Comparison of ENCODE assay signal across 26 cellular contexts in genomic region chr9:136507992-136508375, GRCh38. TPM values are rescaled to one million over a fixed set of nuclear protein-coding genes. Genes with fewer than 3 reads are reported as not detected.
DNase-seq lines count a peak whose midpoint lies in the region; ATAC-seq, FAIRE-seq and TF ChIP-seq lines count a peak whose summit lies in the region.
"Had no signal": no experiment of that assay in that cellular context is flagged by ENCODE, and none has a peak within 500 bp of the region (broad histone marks: within the 10 kb centered on the region; RNA-seq: fewer than 3 reads in every experiment).

No MANE protein-coding gene starts in this region.

- H3K9me3 ChIP-seq in HEK293 (ENCODE audit: control insufficient read depth, insufficient read depth, low read depth, low read length): no peaks in the 10 kb centered on the region
- no peaks in the 10 kb centered on the region for H3K9me3 ChIP-seq in K562 (replicated peaks; ENCODE audit: control insufficient read depth, insufficient read depth, low read depth, low read length)
- peaks cover 2% of the 10 kb centered on the region for H3K9me3 ChIP-seq in trophoblast cell (ENCODE audit: insufficient read depth, low read depth, low read length)
- H3K9me3 ChIP-seq: BE2C, BLaER1 had no signal

- in situ Hi-C loops in K562 (cut with MboI): no loop called here

- H3K9ac ChIP-seq in K562 (ENCODE audit: insufficient read depth in 1 of 2, low read depth in 2 of 2, low read length in 2 of 2) (no peak overlapping the region), trophoblast cell (ENCODE audit: low read length) (no peak overlapping the region)
- H3K9ac ChIP-seq: BLaER1 had no signal

- H2BK120ac ChIP-seq in trophoblast cell (ENCODE audit: insufficient read depth, low read length, poor library complexity): no peak overlapping the region

- ATAC-seq in K562 (no peak), HG03159 (IDR thresholded peaks at IDR 0.05; ENCODE audit: unreplicated experiment) (no peak)
- ATAC-seq: GM12878 had no signal

- TF ChIP-seq CTCF in HEK293 (tag by site-specific recombination; IDR thresholded peaks at IDR 0.05) (no peak), K562 (IDR thresholded peaks at IDR 0.05 in 2 of 3, conservative IDR thresholded peaks at IDR 0.05 in 1 of 3; ENCODE audit: insufficient read depth in 2 of 3, low read depth in 1 of 3, low read length in 3 of 3) (no peak)

- no peak for TF ChIP-seq POLR2A in K562 (conservative IDR thresholded peaks at IDR 0.05)

- H3K14ac ChIP-seq in trophoblast cell (ENCODE audit: low read length): no peak overlapping the region

- H2BK12ac ChIP-seq in trophoblast cell (ENCODE audit: low read length): no peak overlapping the region

- FAIRE-seq in K562 (lab: Jason Lieb, UNC): no peak
- FAIRE-seq: A204.1, GM12878, GM12892, GM18507 had no signal

- intact Hi-C loops in K562 (cut with micrococcal nuclease): no loop called here

- H3K9me1 ChIP-seq in K562 (ENCODE audit: control insufficient read depth, insufficient read depth, low read length): peaks cover 6% of the 10 kb centered on the region

- H3K4me3 ChIP-seq in H7 (ENCODE audit: insufficient read depth, low read depth, low read length): no peak overlapping the region
- H3K4me3 ChIP-seq in HEK293 (ENCODE audit: low read depth, low read length): no peak overlapping the region
- H3K4me3 ChIP-seq in K562: no peak overlapping the region
- peak overlapping the region; percentile 26 for H3K4me3 ChIP-seq in trophoblast cell (ENCODE audit: low read depth, low read length)
- H3K4me3 ChIP-seq: BLaER1, GM12878 had no signal

- no peak overlapping the region for H4K91ac ChIP-seq in trophoblast cell (ENCODE audit: low read depth, low read length)

- no TSS peak for BruUV-seq in K562 (replicated peaks; lab: Mats Ljungman, UMichigan)

- peak; percentile 62 for DNase-seq in H7
- DNase-seq in K562 (ENCODE audit: extremely low read depth in 1 of 4, low spot score in 3 of 4): no peak
- DNase-seq in trophoblast cell: no peak
- DNase-seq in amniotic stem cell (lab: John Stamatoyannopoulos, UW): no peak
- no peak for DNase-seq in T-helper 1 cell
- DNase-seq: 8988T; ACHN; BE2C; C1 segment of cervical spinal cord; CD4-positive, alpha-beta memory T cell; CD4-positive, CD25-positive, alpha-beta regulatory T cell; CD8-positive, alpha-beta memory T cell; COR-L47; DMS 273 treated with DMSO at 0.1 percent for 48 hours; DMS153; DMS79; DND-41; EL; GDM1 had no signal

- H3K18ac ChIP-seq in trophoblast cell (ENCODE audit: low read length): no peak overlapping the region

- TF ChIP-seq RAD21 in K562 (CRISPR knock-in tag; conservative IDR thresholded peaks at IDR 0.05 in 1 of 2, IDR thresholded peaks at IDR 0.05 in 1 of 2): no peak

- H3K27ac ChIP-seq in HEK293 (ENCODE audit: extremely low read depth, low read depth, low read length): no peak overlapping the region
- no peak overlapping the region for H3K27ac ChIP-seq in K562 (ENCODE audit: extremely low read depth, low read depth, low read length)
- no peak overlapping the region for H3K27ac ChIP-seq in trophoblast cell (ENCODE audit: low read depth, low read length)
- H3K27ac ChIP-seq: BLaER1 had no signal

- no peak overlapping the region for H3K4ac ChIP-seq in trophoblast cell (ENCODE audit: low read depth, low read length)

- peaks cover 28% of the 10 kb centered on the region for H3K36me3 ChIP-seq in H7 (replicated peaks; ENCODE audit: control insufficient read depth, insufficient read depth, low read length)
- peaks cover 0 to 83% of the 10 kb centered on the region in 2 experiments; a peak in 1 of 3 replicates for H3K36me3 ChIP-seq in HEK293 (ENCODE audit: control insufficient read depth in 2 of 2, insufficient read depth in 1 of 2, low read length in 2 of 2)
- H3K36me3 ChIP-seq in K562 (ENCODE audit: control insufficient read depth, insufficient read depth, low read length): peaks cover 83% of the 10 kb centered on the region; the same call in 2 of the 3 replicates
- H3K36me3 ChIP-seq in trophoblast cell (ENCODE audit: control insufficient read depth in 1 of 2, insufficient read depth in 2 of 2, low read length in 2 of 2): peaks cover 78 to 89% of the 10 kb centered on the region in 2 experiments
- H3K36me3 ChIP-seq: BE2C had no signal

- H4K20me1 ChIP-seq in K562 (replicated peaks; ENCODE audit: control insufficient read depth, insufficient read depth, low read length): no peaks in the 10 kb centered on the region

- H4K12ac ChIP-seq in trophoblast cell (ENCODE audit: low read depth, low read length): no peak overlapping the region

- no peak for TF ChIP-seq EP300 in K562 (IDR thresholded peaks at IDR 0.05; ENCODE audit: low read length)

- no peak overlapping the region for H4K8ac ChIP-seq in trophoblast cell (ENCODE audit: low read depth, low read length)

- no peak overlapping the region for H2AK5ac ChIP-seq in trophoblast cell (ENCODE audit: low read length)

- H3K4me2 ChIP-seq in K562 (ENCODE audit: insufficient read depth, low read length) (no peak overlapping the region), trophoblast cell (ENCODE audit: low read length) (no peak overlapping the region)
- H3K4me2 ChIP-seq: BLaER1 had no signal

- H3K4me1 ChIP-seq in HEK293 (ENCODE audit: control insufficient read depth, insufficient read depth, low read length) (no peaks in the 10 kb centered on the region), K562 (replicated peaks in 1 of 2; ENCODE audit: control insufficient read depth in 2 of 2, insufficient read depth in 2 of 2, low read length in 2 of 2) (peaks cover 16 to 44% of the 10 kb centered on the region in 2 experiments), trophoblast cell (ENCODE audit: control insufficient read depth in 1 of 2, insufficient read depth in 2 of 2, low read length in 2 of 2) (no peaks in the 10 kb centered on the region)
- H3K4me1 ChIP-seq: BLaER1 had no signal

- WGBS in K562 (ENCODE audit: insufficient coverage, low coverage, missing lambda C conversion rate): 97% methylated on average over 15 of the region's 23 CpGs
- WGBS in trophoblast cell (ENCODE audit: extremely low coverage, insufficient coverage, insufficient read length): no CpG with 5 or more reads among the region's 23 CpGs

- H3K79me1 ChIP-seq in trophoblast cell (ENCODE audit: low read length): no peaks in the 10 kb centered on the region

- POLR2A ChIA-PET in HEK293 (lab: Yijun Ruan, JAX): no interaction called here
- POLR2A ChIA-PET in K562 (lab: Yijun Ruan, JAX): no interaction called here

- no peak overlapping the region for H2BK5ac ChIP-seq in trophoblast cell (ENCODE audit: low read depth, low read length, poor library complexity)

- CTCF ChIA-PET in HEK293 (lab: Yijun Ruan, JAX) (interaction anchor here (1.3 kb wide), 1 partner anchor 22 kb away, joined by 3 read pairs; no protein-coding TSS in a partner anchor), K562 (lab: Yijun Ruan, JAX; ENCODE audit: low intra/inter-chr PET ratio) (no interaction called here)

- peaks cover 7% of the 10 kb centered on the region; the same call in 1 of the 3 replicates for H3K79me2 ChIP-seq in K562 (ENCODE audit: control insufficient read depth, insufficient read depth, low read length)
- H3K79me2 ChIP-seq in trophoblast cell (ENCODE audit: control insufficient read depth, insufficient read depth, low read length, poor library complexity): no peaks in the 10 kb centered on the region

- H3K27me3 ChIP-seq in H7 (ENCODE audit: control insufficient read depth, insufficient read depth, low read length): no peaks in the 10 kb centered on the region
- no peaks in the 10 kb centered on the region for H3K27me3 ChIP-seq in K562 (ENCODE audit: control insufficient read depth in 2 of 2, insufficient read depth in 2 of 2, low read length in 2 of 2)
- H3K27me3 ChIP-seq in trophoblast cell (ENCODE audit: insufficient read depth, low read length): no peaks in the 10 kb centered on the region
- H3K27me3 ChIP-seq: BE2C, BLaER1 had no signal

- no peak overlapping the region for H2AFZ ChIP-seq in K562 (ENCODE audit: low read depth, low read length)
- H2AFZ ChIP-seq in trophoblast cell (ENCODE audit: insufficient read depth, low read length, poor library complexity): no peak overlapping the region

- H3K23ac ChIP-seq in trophoblast cell (ENCODE audit: low read length): no peak overlapping the region

RNA-seq across cellular contexts. Expression of gene SEC16A, which starts 25.1 kb away (rescaled TPM):
- 17.7 and 23.2 TPM in 2 replicates for total RNA-seq in H7 (2014; rRNA removed; shearing (Covaris generic))
- total RNA-seq in K562 (2011; cell fraction: chromatin; rRNA removed; ENCODE audit: low replicate concordance): 131 and 191 TPM in 2 replicates
- 87.9 and 99.6 TPM in 2 replicates for total RNA-seq in K562 (2011; cell fraction: nucleolus; rRNA removed)
- total RNA-seq in K562 (2011; cell fraction: nucleoplasm; rRNA removed): 87.4 and 93.4 TPM in 2 replicates
- total RNA-seq in K562 (2014; rRNA removed): 17.1 and 20.1 TPM in 2 replicates
- total RNA-seq in K562 (2014; rRNA removed; fragmentation: Illumina TruSeq; extraction: Trizol): 9.1 and 9.3 TPM in 2 replicates
- 8.7 and 11.1 TPM in 2 replicates for total RNA-seq in K562 (2015; rRNA removed; fragmentation: Illumina TruSeq; extraction: Trizol)
- 56.1 and 62.8 TPM in 2 replicates for total RNA-seq in K562 (2021)
- 14.0 and 25.1 TPM in 2 replicates for polyA plus RNA-seq in K562 (2011; rRNA removed)
- 14.1 and 19.3 TPM in 2 replicates for polyA plus RNA-seq in K562 (2011; cell fraction: cytosol; rRNA removed)
- polyA plus RNA-seq in K562 (2011; cell fraction: nucleus; rRNA removed): 83.4 and 92.4 TPM in 2 replicates
- 40.9 and 50.7 TPM in 2 replicates for polyA plus RNA-seq in K562 (2012)
- polyA plus RNA-seq in K562 (2014; fragmentation: Illumina TruSeq; extraction: Trizol): 44.6 and 47.6 TPM in 2 replicates
- polyA plus RNA-seq in K562 (2014; fragmentation: Nextera tagmentation; extraction: Ambion mirVana): 10 to 100 TPM in 1 of 2 experiments, 1 to 10 TPM in 1; 8.3 to 12.0 TPM
- polyA plus RNA-seq in K562 (2014; rRNA removed): 30.9 and 32.2 TPM in 2 replicates
- 9.3 and 13.0 TPM in 2 replicates for polyA minus RNA-seq in K562 (2011; rRNA and poly(A)+ RNA removed)
- 32.1 and 45.6 TPM in 2 replicates for polyA minus RNA-seq in K562 (2011; cell fraction: cytosol; rRNA and poly(A)+ RNA removed)
- 19.7 and 31.5 TPM in 2 replicates for polyA minus RNA-seq in K562 (2011; cell fraction: nucleus; rRNA and poly(A)+ RNA removed)
- 61.8 and 62.8 TPM in 2 replicates for polyA plus RNA-seq in trophoblast cell (2013)

RNA-seq across cellular contexts. Expression of gene NOTCH1, which starts 37.9 kb away (rescaled TPM):
- 32.2 and 33.3 TPM in 2 replicates for total RNA-seq in H7 (2014; rRNA removed; shearing (Covaris generic))
- 19.9 and 65.7 TPM in 2 replicates for total RNA-seq in K562 (2011; cell fraction: chromatin; rRNA removed; ENCODE audit: low replicate concordance)
- 52.4 and 65.7 TPM in 2 replicates for total RNA-seq in K562 (2011; cell fraction: nucleolus; rRNA removed)
- 25.2 and 35.0 TPM in 2 replicates for total RNA-seq in K562 (2011; cell fraction: nucleoplasm; rRNA removed)
- total RNA-seq in K562 (2014; rRNA removed) (7.1 and 12.0 TPM in 2 replicates), K562 (2014; rRNA removed; fragmentation: Illumina TruSeq; extraction: Trizol) (0.69 and 0.73 TPM in 2 replicates), K562 (2015; rRNA removed; fragmentation: Illumina TruSeq; extraction: Trizol) (2.3 and 2.8 TPM in 2 replicates), K562 (2021) (26.7 and 31.4 TPM in 2 replicates)
- polyA plus RNA-seq in K562 (2011; rRNA removed) (1.2 and 2.2 TPM in 2 replicates), K562 (2014; fragmentation: Illumina TruSeq; extraction: Trizol) (2.6 and 6.3 TPM in 2 replicates), K562 (2014; fragmentation: Nextera tagmentation; extraction: Ambion mirVana) (under 1 TPM; 0.03 to 0.04 TPM), K562 (2014; rRNA removed) (8.2 and 8.6 TPM in 2 replicates)
- polyA plus RNA-seq in K562 (2011; cell fraction: cytosol; rRNA removed): 2.9 and 4.9 TPM in 2 replicates
- polyA plus RNA-seq in K562 (2011; cell fraction: nucleus; rRNA removed): 13.3 and 22.9 TPM in 2 replicates
- 10.2 and 14.1 TPM in 2 replicates for polyA plus RNA-seq in K562 (2012)
- 2.0 and 2.8 TPM in 2 replicates for polyA minus RNA-seq in K562 (2011; rRNA and poly(A)+ RNA removed)
- polyA minus RNA-seq in K562 (2011; cell fraction: cytosol; rRNA and poly(A)+ RNA removed): 35.0 and 45.4 TPM in 2 replicates
- 15.9 and 18.9 TPM in 2 replicates for polyA minus RNA-seq in K562 (2011; cell fraction: nucleus; rRNA and poly(A)+ RNA removed)
- polyA plus RNA-seq in trophoblast cell (2013): 28.5 and 29.7 TPM in 2 replicates
